29 cellular contexts compared by ENCODE assay signal in the genomic region with DNA sequence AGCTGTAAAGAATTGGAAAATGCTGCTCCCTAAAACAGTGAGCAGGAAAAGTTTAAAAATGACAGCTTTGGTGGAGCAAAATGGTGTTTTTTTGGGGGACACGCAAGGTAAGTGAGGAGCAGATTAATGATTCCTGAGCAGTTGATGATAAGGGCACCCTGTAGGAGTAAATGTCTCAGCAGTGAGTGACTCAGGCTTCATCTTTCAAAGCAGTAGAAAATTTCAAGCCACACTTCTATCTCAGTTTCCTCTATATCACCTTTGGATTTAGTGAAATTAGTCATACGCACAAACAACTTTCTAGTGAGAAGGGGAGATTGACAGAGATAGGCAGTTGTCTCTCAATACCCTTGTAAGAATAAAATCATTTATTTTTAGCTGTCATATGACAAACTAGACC.
"Had no signal": no experiment of that assay in that cellular context is flagged by ENCODE, and none has a peak within 500 bp of the region (broad histone marks: within the 10 kb centered on the region; RNA-seq: fewer than 3 reads in every experiment).

No MANE protein-coding gene starts in this region.

- DNase-seq: islet precursor cell; left colon; left lung; lower lobe of right lung; mammary epithelial cell; mesendoderm; naive B cell; natural killer cell; nephron progenitor cell; occipital lobe; psoas muscle; right lobe of liver; stimulated activated CD4-positive, alpha-beta T cell treated with anti-CD3 and anti-CD28 coated beads, Interleukin-1b, Interleukin-23, amount 100 ng/mL, for 48 hours; stimulated activated CD4-positive, alpha-beta T cell treated with anti-CD3 and anti-CD28 coated beads, Interleukin-2, amount 100 ng/mL, for 48 hours; stimulated activated CD4-positive, alpha-beta T cell treated with anti-CD3 and anti-CD28 coated beads, Interleukin-4, amount 100 ng/mL, for 4 hours; stimulated activated CD8-positive, alpha-beta memory T cell treated with anti-CD3 and anti-CD28 coated beads, Interleukin-4, amount 100 ng/mL, for 48 hours; stimulated activated naive CD4-positive, alpha-beta T cell treated with Interleukin-2 at 50 U/mL for 16 hours; stimulated activated naive CD8-positive, alpha-beta T cell treated with anti-CD3 and anti-CD28 coated beads, Interleukin-15, amount 100 ng/mL, for 72 hours; substantia nigra; uterus had no signal

- ATAC-seq: left colon; left lung; lower lobe of right lung; natural killer cell; psoas muscle; right lobe of liver; stimulated activated memory B cell treated with anti-CD40 and anti-IgM and Interleukin-4, amounts not matched to agents 10 μg/mL and 1 μg/mL and 100 μg/mL, for 72 hours; stimulated activated naive CD8-positive, alpha-beta T cell treated with anti-CD3 and anti-CD28 coated beads, Interleukin-15, amount 100 ng/mL, for 72 hours had no signal

- H3K9me3 Mint-ChIP-seq: mesothelial cell of epicardium, nephron progenitor cell, neural progenitor cell, type B pancreatic cell had no signal

- H3K27me3 ChIP-seq: left lung, neural progenitor cell, neutrophil, right atrium auricular region, right lobe of liver, tibial nerve, uterus had no signal

- H3K27me3 Mint-ChIP-seq: naive B cell; stimulated activated memory B cell treated with anti-CD40 and anti-IgM and Interleukin-4, amounts not matched to agents 10 μg/mL and 1 μg/mL and 100 μg/mL, for 72 hours; stimulated activated naive CD8-positive, alpha-beta T cell treated with anti-CD3 and anti-CD28 coated beads, Interleukin-15, amount 100 ng/mL, for 72 hours had no signal

- H3K4me3 Mint-ChIP-seq: mesothelial cell of epicardium; naive B cell; natural killer cell; nephron progenitor cell; neural progenitor cell; stimulated activated memory B cell treated with anti-CD40 and anti-IgM and Interleukin-4, amounts not matched to agents 10 μg/mL and 1 μg/mL and 100 μg/mL, for 72 hours; stimulated activated naive CD8-positive, alpha-beta T cell treated with anti-CD3 and anti-CD28 coated beads, Interleukin-15, amount 100 ng/mL, for 72 hours; type B pancreatic cell had no signal

- H3K36me3 Mint-ChIP-seq: mesothelial cell of epicardium; naive B cell; natural killer cell; neural progenitor cell; stimulated activated memory B cell treated with anti-CD40 and anti-IgM and Interleukin-4, amounts not matched to agents 10 μg/mL and 1 μg/mL and 100 μg/mL, for 72 hours; type B pancreatic cell had no signal

- H3K9me3 ChIP-seq: lower lobe of right lung, neutrophil, psoas muscle, right atrium auricular region, right lobe of liver, tibial nerve, uterus had no signal

- H3K36me3 ChIP-seq: left lung, lower lobe of right lung, neural progenitor cell, neutrophil, right atrium auricular region, right lobe of liver, tibial nerve, uterus had no signal

- H3K9ac ChIP-seq: neural progenitor cell, parathyroid adenoma had no signal

- H3K4me2 ChIP-seq: neural progenitor cell, smooth muscle cell had no signal

- H3K4me1 Mint-ChIP-seq: naive B cell; natural killer cell; nephron progenitor cell; neural progenitor cell; stimulated activated memory B cell treated with anti-CD40 and anti-IgM and Interleukin-4, amounts not matched to agents 10 μg/mL and 1 μg/mL and 100 μg/mL, for 72 hours; stimulated activated naive CD8-positive, alpha-beta T cell treated with anti-CD3 and anti-CD28 coated beads, Interleukin-15, amount 100 ng/mL, for 72 hours had no signal

- H3K27ac Mint-ChIP-seq: mesothelial cell of epicardium; naive B cell; natural killer cell; nephron progenitor cell; neural progenitor cell; stimulated activated memory B cell treated with anti-CD40 and anti-IgM and Interleukin-4, amounts not matched to agents 10 μg/mL and 1 μg/mL and 100 μg/mL, for 72 hours; stimulated activated naive CD8-positive, alpha-beta T cell treated with anti-CD3 and anti-CD28 coated beads, Interleukin-15, amount 100 ng/mL, for 72 hours; type B pancreatic cell had no signal

- H3K4me3 ChIP-seq: left lung, lower lobe of right lung, neural progenitor cell, psoas muscle, right atrium auricular region, right lobe of liver, smooth muscle cell, tibial nerve, uterus had no signal

- H3K27ac ChIP-seq: left lung, lower lobe of right lung, neural progenitor cell, neutrophil, parathyroid adenoma, psoas muscle, right atrium auricular region, right lobe of liver, tibial nerve, uterus had no signal

- H3K4me1 ChIP-seq: left lung, lower lobe of right lung, neural progenitor cell, parathyroid adenoma, psoas muscle, right atrium auricular region, right lobe of liver, tibial nerve, uterus had no signal

- H3K79me2 ChIP-seq: parathyroid adenoma had no signal

- H2AFZ ChIP-seq: neural progenitor cell, parathyroid adenoma had no signal
